Comparison of ENCODE assay signal across 22 cellular contexts in the genomic region with DNA sequence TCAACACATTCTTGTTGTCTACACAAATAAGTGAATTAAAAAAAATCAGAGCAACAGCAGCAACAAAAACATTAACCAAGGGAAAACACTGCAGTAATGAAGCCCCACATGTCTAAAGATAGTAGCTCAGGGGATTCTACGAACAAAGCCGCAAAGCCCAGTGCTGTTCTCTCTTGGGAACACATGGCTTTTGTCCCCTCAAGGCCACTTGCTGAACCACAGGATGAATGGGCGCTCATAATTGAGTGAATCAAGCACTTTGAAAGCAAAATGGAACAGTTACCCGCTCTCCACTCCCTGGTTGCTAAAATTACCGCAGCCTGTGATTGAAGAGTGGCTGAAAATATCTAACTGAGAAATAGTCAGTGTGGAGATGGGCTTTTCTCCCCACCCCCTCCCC. TPM values are rescaled to one million over a fixed set of nuclear protein-coding genes. Genes with fewer than 3 reads are reported as not detected.
A peak's percentile ranks its signal among the peaks of the same experiment; 100 is the strongest.
DNase-seq lines count a peak whose midpoint lies in the region; ATAC-seq, FAIRE-seq and TF ChIP-seq lines count a peak whose summit lies in the region.
"Had no signal": no experiment of that assay in that cellular context is flagged by ENCODE, and none has a peak within 500 bp of the region (broad histone marks: within the 10 kb centered on the region; RNA-seq: fewer than 3 reads in every experiment).

No MANE protein-coding gene starts in this region.

- H3K4me3 ChIP-seq in GM12878 (no peak overlapping the region), neural cell (ENCODE audit: low read length) (no peak overlapping the region), spleen (no peak overlapping the region), thyroid gland (replicated peaks in 1 of 3) (no peak overlapping the region)
- H3K4me3 ChIP-seq: GM23338, SK-N-MC had no signal

- H2AFZ ChIP-seq in GM12878 (ENCODE audit: control insufficient read depth, low read depth, low read length) (no peak overlapping the region), neural cell (ENCODE audit: low read depth, low read length) (no peak overlapping the region)
- H2AFZ ChIP-seq: GM23338 had no signal

- no peaks in the 10 kb centered on the region for H3K9me3 ChIP-seq in GM12878 (replicated peaks; ENCODE audit: control insufficient read depth, insufficient read depth, low read length)
- H3K9me3 ChIP-seq in neural cell (ENCODE audit: low read length), result no peaks in the 10 kb centered on the region
- no peaks in the 10 kb centered on the region for H3K9me3 ChIP-seq in spleen
- H3K9me3 ChIP-seq in thyroid gland, result no peaks in the 10 kb centered on the region

- ATAC-seq in GM12878, result no peak
- ATAC-seq: HCT116 had no signal

- H3F3A ChIP-seq in neural cell (ENCODE audit: insufficient read depth, low read length, poor library complexity, severe bottlenecking), result no peaks in the 10 kb centered on the region

- H4K20me1 ChIP-seq in GM12878 (ENCODE audit: control insufficient read depth, insufficient read depth) (no peaks in the 10 kb centered on the region), neural cell (ENCODE audit: insufficient read depth) (no peaks in the 10 kb centered on the region)

- WGBS in GM12878 (ENCODE audit: insufficient coverage, insufficient replicate concordance, low lambda C conversion rate, missing lambda C conversion rate), result 43% methylated on average over 5 of the region's 5 CpGs
- 66 to 82% (median 80%) methylated on average over 5 of the region's 5 CpGs for WGBS in spleen, 5 donors
- 90 to 92% methylated on average over 5 of the region's 5 CpGs for WGBS in thyroid gland, 2 donors

- intact Hi-C loops in GM12878 (cut with micrococcal nuclease; ENCODE audit: unreplicated experiment), result no loop called here
- intact Hi-C loops in spleen (cut with DNase I; ENCODE audit: low total_unique reads), result no loop called here
- intact Hi-C loops in thyroid gland (cut with DNase I), result no loop called here

- H3K4me2 ChIP-seq in GM12878 (ENCODE audit: control insufficient read depth, insufficient read depth), result no peak overlapping the region
- H3K4me2 ChIP-seq in neural cell (ENCODE audit: low read length), result no peak overlapping the region
- H3K4me2 ChIP-seq: GM23338 had no signal

- BruUV-seq in GM12878 (replicated peaks; lab: Mats Ljungman, UMichigan), result no TSS peak

- FAIRE-seq in GM12878 (lab: Jason Lieb, UNC), result no peak
- FAIRE-seq: GM12891, GM19239 had no signal

- TF ChIP-seq CTCF in GM12878 (IDR thresholded peaks at IDR 0.05 in 2 of 3, conservative IDR thresholded peaks at IDR 0.05 in 1 of 3; ENCODE audit: control insufficient read depth in 2 of 3, extremely low read depth in 1 of 3, insufficient read depth in 1 of 3, low read depth in 3 of 3, low read length in 3 of 3), result no peak
- TF ChIP-seq CTCF in neural cell (IDR thresholded peaks at IDR 0.05; ENCODE audit: poor library complexity, severe bottlenecking), result no peak
- TF ChIP-seq CTCF in spleen (IDR thresholded peaks at IDR 0.05 in 8 of 11, conservative IDR thresholded peaks at IDR 0.05 in 3 of 11), result no peak
- TF ChIP-seq CTCF in thyroid gland (IDR thresholded peaks at IDR 0.05), result no peak

- H3K27ac ChIP-seq in GM12878 (ENCODE audit: control insufficient read depth, insufficient read depth) (no peak overlapping the region), neural cell (ENCODE audit: low read length) (peak overlapping the region; percentile 44), spleen (no peak overlapping the region), thyroid gland (no peak overlapping the region)
- H3K27ac ChIP-seq: SK-N-MC had no signal

- no peak overlapping the region for H3K9ac ChIP-seq in GM12878 (ENCODE audit: control insufficient read depth, insufficient read depth, low read length)
- no peak overlapping the region for H3K9ac ChIP-seq in neural cell (ENCODE audit: low read length)

- no peaks in the 10 kb centered on the region for H3K4me1 ChIP-seq in GM12878 (ENCODE audit: control insufficient read depth, insufficient read depth, low read length)
- H3K4me1 ChIP-seq in spleen, result no peaks in the 10 kb centered on the region
- no peaks in the 10 kb centered on the region for H3K4me1 ChIP-seq in thyroid gland

- H3K36me3 ChIP-seq in GM12878 (ENCODE audit: control insufficient read depth in 2 of 2, insufficient read depth in 2 of 2, low read length in 1 of 2) (no peaks in the 10 kb centered on the region), neural cell (ENCODE audit: insufficient read depth, low read length) (no peaks in the 10 kb centered on the region), spleen (no peaks in the 10 kb centered on the region), thyroid gland (no peaks in the 10 kb centered on the region)

- POLR2A ChIA-PET in GM12878 (lab: Charles Lee), result no interaction called here

- SMC1A ChIA-PET in GM12878 (lab: Charles Lee; ENCODE audit: uncharacterized antibody, unreplicated experiment), result no interaction called here

- H3K79me2 ChIP-seq in GM12878 (ENCODE audit: control insufficient read depth, insufficient read depth, low read length) (no peaks in the 10 kb centered on the region), neural cell (replicated peaks; ENCODE audit: insufficient read depth, low read length) (no peaks in the 10 kb centered on the region)

- DNase-seq in NCI-H2107 treated with DMSO at 0.1 percent for 48 hours (lab: John Stamatoyannopoulos, UW; ENCODE audit: unreplicated experiment), result peak; percentile 4
- DNase-seq in NCI-H2107 (lab: John Stamatoyannopoulos, UW), result no peak
- no peak for DNase-seq in GM12878 (ENCODE audit: low read depth, low spot score)
- peak; percentile 7 for DNase-seq in spleen
- DNase-seq in ecto neural progenitor cell (ENCODE audit: low spot score), result no peak
- DNase-seq in thyroid gland, result no peak
- no peak for DNase-seq in NCI-H345 treated with DMSO at 0.1 percent for 48 hours (lab: John Stamatoyannopoulos, UW; ENCODE audit: unreplicated experiment)
- DNase-seq: 8988T; CD4-positive, alpha-beta T cell; KBM-7; NCI-H1105; NCI-H187; NCI-H510A treated with DMSO at 0.1 percent for 48 hours; NCI-H82; OCI-M1; SHP77 had no signal

- in situ Hi-C loops in GM12878 (cut with MboI), result no loop called here

- TF ChIP-seq RAD21 in GM12878 (IDR thresholded peaks at IDR 0.05; ENCODE audit: insufficient read depth, low read depth, low read length), result no peak
- no peak for TF ChIP-seq RAD21 in neural cell (conservative IDR thresholded peaks at IDR 0.05)

- H3K9me2 ChIP-seq in neural cell (ENCODE audit: insufficient read depth, low read length), result no peaks in the 10 kb centered on the region

- TF ChIP-seq EP300 in GM12878 (IDR thresholded peaks at IDR 0.05; ENCODE audit: borderline replicate concordance in 1 of 2, control insufficient read depth in 1 of 2, low read depth in 2 of 2, low read length in 2 of 2), result no peak
- TF ChIP-seq EP300 in neural cell (conservative IDR thresholded peaks at IDR 0.05; ENCODE audit: poor library complexity, severe bottlenecking), result no peak

- TF ChIP-seq POLR2A in GM12878 (IDR thresholded peaks at IDR 0.05; ENCODE audit: low read depth, low read length) (no peak), spleen (IDR thresholded peaks at IDR 0.05) (no peak), thyroid gland (IDR thresholded peaks at IDR 0.05) (no peak)

- RAD21 ChIA-PET in GM12878 (lab: Charles Lee; ENCODE audit: unreplicated experiment), result no interaction called here

- CTCF ChIA-PET in GM12878 (lab: Yijun Ruan, JAX), result no interaction called here

- H3K27me3 ChIP-seq in GM12878 (replicated peaks in 1 of 2; ENCODE audit: control insufficient read depth in 2 of 2, insufficient read depth in 2 of 2, low read length in 1 of 2) (peaks cover 2 to 3% of the 10 kb centered on the region in 2 experiments; a peak in 1 of 4 replicates), neural cell (ENCODE audit: insufficient read depth, low read depth, low read length) (no peaks in the 10 kb centered on the region), spleen (replicated peaks in 1 of 7) (no peaks in the 10 kb centered on the region), thyroid gland (no peaks in the 10 kb centered on the region)

TF ChIP-seq in GM12878, 131 proteins besides CTCF, POLR2A, EP300 and RAD21:
- no peak for TF ChIP-seq KAT2A (conservative IDR thresholded peaks at IDR 0.05; ENCODE audit: control insufficient read depth, low read depth, low read length)
- peak; percentile 24 for TF ChIP-seq MEF2B (IDR thresholded peaks at IDR 0.05; ENCODE audit: partially characterized antibody, poor library complexity, severe bottlenecking)

RNA-seq across cellular contexts. Expression of gene RASGRF1, which starts 39.6 kb away (rescaled TPM):
- 0.56 and 0.65 TPM in 2 replicates for total RNA-seq in GM12878 (2013; cell fraction: nucleolus; rRNA removed)
- total RNA-seq in GM12878 (2014; rRNA removed) (1.3 and 1.6 TPM in 2 replicates), GM12878 (2014; rRNA removed; fragmentation: Illumina TruSeq; extraction: Trizol) (0.58 and 0.60 TPM in 2 replicates), GM12878 (2021) (0.85 and 1.1 TPM in 2 replicates), spleen (1 to 10 TPM; 1.3 to 3.4 (median 2.0) TPM), thyroid gland (under 1 TPM in 1 of 4 donors, not detected in 3; 0.40 TPM)
- polyA plus RNA-seq in GM12878 (2011; ENCODE audit: low read depth), result 0.81 TPM
- polyA plus RNA-seq in GM12878 (2011; rRNA removed) (0.68 and 0.87 TPM in 2 replicates), GM12878 (2014; fragmentation: Illumina TruSeq; extraction: Trizol) (1.1 and 1.6 TPM in 2 replicates), GM12878 (2014; fragmentation: Nextera tagmentation; extraction: Ambion mirVana) (under 1 TPM; 0.20 to 0.21 TPM), GM12878 (2014; rRNA removed) (0.60 and 0.72 TPM in 2 replicates), GM12878 (2016; fragmentation: Nextera tagmentation; extraction: Ambion mirVana) (1 to 10 TPM; 1.1 to 1.9 TPM), neural cell (11.0 and 17.0 TPM in 2 replicates), spleen (1 to 10 TPM in 1 of 3 donors, under 1 TPM in 2; 0.50 to 1.4 (median 0.57) TPM)
- 0.42 and 0.87 TPM in 2 replicates for polyA plus RNA-seq in GM12878 (2011; cell fraction: cytosol; rRNA removed)
- 1.5 and 1.7 TPM in 2 replicates for polyA plus RNA-seq in GM12878 (2011; cell fraction: nucleus; rRNA removed)
- polyA plus RNA-seq in GM12878 (2012), result 0.88 and 0.90 TPM in 2 replicates
- 0.44 and 1.4 TPM in 2 replicates for polyA minus RNA-seq in GM12878 (2011; rRNA and poly(A)+ RNA removed)
- polyA minus RNA-seq in GM12878 (2011; cell fraction: cytosol; rRNA and poly(A)+ RNA removed), result 0.52 and 1.1 TPM in 2 replicates
- polyA minus RNA-seq in GM12878 (2011; cell fraction: nucleus; rRNA and poly(A)+ RNA removed), result 0.60 and 1.7 TPM in 2 replicates
- 33.1 and 38.5 TPM in 2 replicates for polyA minus RNA-seq in neural cell
- total RNA-seq: CD4-positive, alpha-beta T cell had no signal

Comparison
In these comparisons a context has a peak if more than half of its experiments do, and no peak if none do; other contexts are left out.
1. DNase-seq: peak in NCI-H2107 treated with DMSO at 0.1 percent for 48 hours (single experiment) and spleen (single experiment); none in NCI-H2107 (single experiment), GM12878 (single experiment), ecto neural progenitor cell (single experiment), thyroid gland (0 of 2) and NCI-H345 treated with DMSO at 0.1 percent for 48 hours (single experiment).